Comparison of ENCODE assay signal across 1 cellular context in the genomic region with DNA sequence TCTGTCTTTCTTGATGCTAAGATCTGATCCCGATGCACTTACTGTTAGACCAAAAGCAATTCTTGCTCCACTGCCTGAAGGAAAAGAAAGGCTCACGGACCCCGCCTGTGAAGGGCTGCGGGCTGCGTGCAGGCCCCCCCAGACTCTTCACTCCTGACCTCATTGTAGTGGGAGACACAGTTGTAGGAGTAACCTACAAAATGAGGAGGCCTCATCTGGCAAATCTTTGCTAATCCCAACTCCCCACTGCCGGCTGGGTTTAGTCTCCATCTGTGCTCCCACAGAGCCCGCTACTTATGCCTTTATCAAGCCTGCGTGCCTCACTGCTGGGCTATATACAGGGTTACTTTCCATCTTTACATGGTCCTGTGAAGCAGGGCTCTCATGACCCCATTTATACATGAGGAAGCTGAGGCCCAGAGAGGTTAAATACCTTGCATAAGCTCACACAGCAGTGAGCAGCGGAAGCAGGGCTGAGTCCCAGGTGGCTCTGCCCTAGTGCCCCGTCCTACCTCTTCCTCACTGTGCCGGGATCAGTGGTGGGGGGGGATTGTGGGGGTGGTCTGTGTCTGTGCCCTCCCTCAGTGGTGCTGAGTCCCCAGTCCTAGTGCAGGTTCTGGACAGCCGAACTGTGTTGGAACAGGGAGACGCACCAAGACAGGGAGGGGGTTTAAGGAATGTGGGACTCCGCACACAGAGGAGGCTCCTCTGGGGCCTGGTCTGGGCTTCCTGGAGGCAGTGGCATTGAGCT.
A peak's percentile ranks its signal among the peaks of the same experiment; 100 is the strongest.
TF ChIP-seq lines count a peak whose summit lies in the region.

No MANE protein-coding gene starts in this region.

TF ChIP-seq in HepG2, 621 proteins besides CTCF, POLR2A, EP300 and RAD21:
- TF ChIP-seq ZNF768 (CRISPR knock-in tag; IDR thresholded peaks at IDR 0.05) (peak; percentile 84), PAX8 (CRISPR knock-in tag; IDR thresholded peaks at IDR 0.05; ENCODE audit: borderline replicate concordance) (no peak)
- TF ChIP-seq, protein P1, sequence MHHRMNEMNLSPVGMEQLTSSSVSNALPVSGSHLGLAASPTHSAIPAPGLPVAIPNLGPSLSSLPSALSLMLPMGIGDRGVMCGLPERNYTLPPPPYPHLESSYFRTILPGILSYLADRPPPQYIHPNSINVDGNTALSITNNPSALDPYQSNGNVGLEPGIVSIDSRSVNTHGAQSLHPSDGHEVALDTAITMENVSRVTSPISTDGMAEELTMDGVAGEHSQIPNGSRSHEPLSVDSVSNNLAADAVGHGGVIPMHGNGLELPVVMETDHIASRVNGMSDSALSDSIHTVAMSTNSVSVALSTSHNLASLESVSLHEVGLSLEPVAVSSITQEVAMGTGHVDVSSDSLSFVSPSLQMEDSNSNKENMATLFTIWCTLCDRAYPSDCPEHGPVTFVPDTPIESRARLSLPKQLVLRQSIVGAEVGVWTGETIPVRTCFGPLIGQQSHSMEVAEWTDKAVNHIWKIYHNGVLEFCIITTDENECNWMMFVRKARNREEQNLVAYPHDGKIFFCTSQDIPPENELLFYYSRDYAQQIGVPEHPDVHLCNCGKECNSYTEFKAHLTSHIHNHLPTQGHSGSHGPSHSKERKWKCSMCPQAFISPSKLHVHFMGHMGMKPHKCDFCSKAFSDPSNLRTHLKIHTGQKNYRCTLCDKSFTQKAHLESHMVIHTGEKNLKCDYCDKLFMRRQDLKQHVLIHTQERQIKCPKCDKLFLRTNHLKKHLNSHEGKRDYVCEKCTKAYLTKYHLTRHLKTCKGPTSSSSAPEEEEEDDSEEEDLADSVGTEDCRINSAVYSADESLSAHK (CRISPR knock-in tag; IDR thresholded peaks at IDR 0.05; ENCODE audit: borderline replicate concordance): no peak
